24 cellular contexts compared by ENCODE assay signal in the genomic region with DNA sequence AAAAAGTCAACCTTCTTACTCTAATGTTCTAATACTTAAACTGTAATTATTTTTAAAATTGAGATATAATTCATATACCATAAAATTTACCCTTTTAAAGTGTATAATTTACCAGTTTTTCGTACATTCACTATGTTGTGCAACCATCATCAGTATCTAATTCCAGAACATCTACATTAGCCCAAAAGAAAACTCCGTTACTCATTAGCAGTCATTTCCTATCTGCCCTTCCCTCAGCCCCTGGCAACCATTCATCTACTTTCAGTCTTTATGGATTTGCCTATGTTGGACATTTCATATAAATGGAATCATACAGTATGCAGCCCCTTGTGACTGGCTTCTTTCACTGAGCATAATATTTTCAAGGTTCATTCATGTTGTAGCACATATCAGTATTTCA.
"Had no signal": no experiment of that assay in that cellular context is flagged by ENCODE, and none has a peak within 500 bp of the region (broad histone marks: within the 10 kb centered on the region; RNA-seq: fewer than 3 reads in every experiment).

No MANE protein-coding gene starts in this region.

- ATAC-seq: activated CD4-positive, CD25-positive, alpha-beta regulatory T cell treated with anti-CD3 and anti-CD28 coated beads, Interleukin-2, amount 50 U/mL, for 24 hours; gastrocnemius medialis; natural killer cell; right cardiac atrium had no signal

- H3K27ac Mint-ChIP-seq: activated CD4-positive, alpha-beta memory T cell treated with anti-CD3 and anti-CD28 coated beads for 36 hours; activated naive CD4-positive, alpha-beta T cell treated with anti-CD3 and anti-CD28 coated beads, Interleukin-2, amount 10 ng/mL, durations not matched to agents 7 days and 5 days; activated T-cell treated with anti-CD3 and anti-CD28 coated beads, Interleukin-2, amount 50 U/mL, for 24 hours; endodermal cell; natural killer cell; T-helper 1 cell treated with Interleukin-12 subunit alpha and Interleukin-12 subunit beta and Interleukin-4 antibody, amounts not matched to agents 30 μg/mL and 1 μg/mL, for 36 hours had no signal

- H3K4me3 Mint-ChIP-seq: activated CD4-positive, alpha-beta memory T cell treated with anti-CD3 and anti-CD28 coated beads for 36 hours; activated naive CD4-positive, alpha-beta T cell treated with anti-CD3 and anti-CD28 coated beads, Interleukin-2, amount 10 ng/mL, durations not matched to agents 7 days and 5 days; activated T-cell treated with anti-CD3 and anti-CD28 coated beads, Interleukin-2, amount 50 U/mL, for 24 hours; endodermal cell; natural killer cell; T-helper 1 cell treated with Interleukin-12 subunit alpha and Interleukin-12 subunit beta and Interleukin-4 antibody, amounts not matched to agents 30 μg/mL and 1 μg/mL, for 36 hours had no signal

- H3K9me3 Mint-ChIP-seq: activated CD4-positive, alpha-beta memory T cell treated with anti-CD3 and anti-CD28 coated beads for 36 hours; activated naive CD4-positive, alpha-beta T cell treated with anti-CD3 and anti-CD28 coated beads, Interleukin-2, amount 10 ng/mL, durations not matched to agents 7 days and 5 days; activated T-cell treated with anti-CD3 and anti-CD28 coated beads, Interleukin-2, amount 50 U/mL, for 24 hours; endodermal cell; natural killer cell; T-helper 1 cell treated with Interleukin-12 subunit alpha and Interleukin-12 subunit beta and Interleukin-4 antibody, amounts not matched to agents 30 μg/mL and 1 μg/mL, for 36 hours had no signal

- H3K27me3 ChIP-seq: esophagus muscularis mucosa, gastrocnemius medialis, hepatocyte, spleen, suprapubic skin, tibial artery had no signal

- H3K9me3 ChIP-seq: esophagus muscularis mucosa, gastrocnemius medialis, spleen, suprapubic skin, tibial artery had no signal

- H3K4me2 ChIP-seq: hepatocyte had no signal

- H3K36me3 ChIP-seq: gastrocnemius medialis, suprapubic skin, WERI-Rb-1 had no signal

- H3K27me3 Mint-ChIP-seq: activated CD4-positive, alpha-beta memory T cell treated with anti-CD3 and anti-CD28 coated beads for 36 hours; activated naive CD4-positive, alpha-beta T cell treated with anti-CD3 and anti-CD28 coated beads, Interleukin-2, amount 10 ng/mL, durations not matched to agents 7 days and 5 days; activated T-cell treated with anti-CD3 and anti-CD28 coated beads, Interleukin-2, amount 50 U/mL, for 24 hours had no signal

- DNase-seq: activated CD4-positive, alpha-beta memory T cell treated with anti-CD3 and anti-CD28 coated beads for 36 hours; activated CD4-positive, alpha-beta T cell treated with anti-CD3 and anti-CD28 coated beads for 48 hours; activated CD8-positive, alpha-beta memory T cell treated with anti-CD3 and anti-CD28 coated beads, Interleukin-2, amount 50 U/mL, for 4 hours; activated gamma-delta T cell; activated naive CD4-positive, alpha-beta T cell treated with anti-CD3 and anti-CD28 coated beads, Interleukin-2, amount 10 ng/mL, durations not matched to agents 7 days and 5 days; activated T-cell treated with anti-CD3 and anti-CD28 coated beads, Interleukin-2, amount 50 U/mL, for 24 hours; anterior cingulate cortex; cortex of kidney; endodermal cell; gastrocnemius medialis; mesenchymal stem cell; natural killer cell; right cardiac atrium; spleen; stimulated activated naive CD4-positive, alpha-beta T cell; SW 1271; T1000; tibial artery; WERI-Rb-1 had no signal

- H3K4me3 ChIP-seq: esophagus muscularis mucosa, gastrocnemius medialis, hepatocyte, spleen, suprapubic skin, tibial artery had no signal

- H2AFZ ChIP-seq: hepatocyte had no signal

- H3K27ac ChIP-seq: esophagus muscularis mucosa, gastrocnemius medialis, hepatocyte, spleen, suprapubic skin, tibial artery, WERI-Rb-1 had no signal
